Comparison of ENCODE assay signal across 1 cellular context in the genomic region with DNA sequence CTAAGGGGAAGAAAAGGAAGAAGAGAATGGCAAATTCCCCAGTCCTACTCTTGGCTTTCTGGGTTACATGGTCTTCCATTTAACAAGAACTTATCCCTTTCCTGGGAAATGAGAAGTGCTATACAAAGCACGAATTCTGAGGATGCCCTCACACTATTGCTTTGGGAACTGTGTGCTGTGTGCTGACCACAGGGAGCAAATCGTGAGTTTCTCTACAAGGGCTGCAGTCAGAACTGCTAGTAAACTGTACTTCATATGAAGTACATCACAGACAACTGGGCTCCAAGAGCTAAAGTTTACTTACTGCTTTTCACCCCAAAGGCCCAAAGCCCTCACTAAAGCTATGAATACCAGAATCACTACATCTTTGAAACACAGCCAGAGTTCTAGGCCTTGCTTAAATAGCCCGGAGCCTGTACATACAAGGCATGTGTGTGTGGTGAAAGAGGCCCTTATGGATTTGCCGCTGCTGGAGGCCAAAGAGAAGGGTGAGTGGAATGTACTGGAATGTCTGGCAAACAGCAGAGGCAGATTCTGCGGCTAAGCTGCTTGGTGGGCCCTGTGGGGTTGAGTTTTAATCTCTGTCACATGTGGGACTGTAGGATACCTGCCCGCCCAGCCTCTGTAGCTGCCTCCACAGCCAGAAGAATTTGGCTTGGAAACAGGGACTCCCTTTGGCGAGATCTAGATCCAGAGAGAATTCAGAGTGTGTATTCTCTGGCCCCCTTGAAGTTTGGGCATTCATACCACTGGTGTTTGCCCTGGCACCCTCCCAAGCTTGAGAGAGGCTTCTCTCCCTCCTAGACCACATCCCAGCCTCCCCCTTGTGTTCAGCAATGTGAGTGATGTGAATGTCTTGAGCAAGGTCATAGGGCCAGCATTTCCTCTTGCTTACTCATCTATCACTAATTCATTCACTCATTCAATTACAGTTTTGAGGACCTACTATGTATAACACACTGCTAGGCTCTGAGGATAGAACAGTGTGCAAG.
A peak's percentile ranks its signal among the peaks of the same experiment; 100 is the strongest.
TF ChIP-seq lines count a peak whose summit lies in the region.

No MANE protein-coding gene starts in this region.

TF ChIP-seq in K562, 482 proteins besides CTCF, POLR2A, EP300 and RAD21 (continued from another document and continues in another):
- TF ChIP-seq RBM14 (IDR thresholded peaks at IDR 0.05; ENCODE audit: borderline replicate concordance, insufficient read depth, low read depth, low read length) (no peak), ZNF431 (CRISPR knock-in tag; IDR thresholded peaks at IDR 0.05) (no peak), ZNF24 (IDR thresholded peaks at IDR 0.05) (peak; percentile 95), SRSF9 (IDR thresholded peaks at IDR 0.05; ENCODE audit: borderline replicate concordance, low read depth, low read length) (no peak), ATF7 (IDR thresholded peaks at IDR 0.05) (no peak), DACH1 (IDR thresholded peaks at IDR 0.05; ENCODE audit: partially characterized antibody) (no peak), CC2D1A (IDR thresholded peaks at IDR 0.05) (no peak), ZNF282 (CRISPR knock-in tag; IDR thresholded peaks at IDR 0.05) (no peak), NR4A1 (CRISPR knock-in tag; IDR thresholded peaks at IDR 0.05) (no peak), NR4A1 (tag; IDR thresholded peaks at IDR 0.05) (no peak), SMARCB1 (IDR thresholded peaks at IDR 0.05; ENCODE audit: insufficient read length, low read depth) (no peak), PML (IDR thresholded peaks at IDR 0.05; ENCODE audit: low read length) (no peak), ZBED1 (IDR thresholded peaks at IDR 0.05) (no peak), CXXC5 (CRISPR knock-in tag; IDR thresholded peaks at IDR 0.05) (no peak), YBX1 (IDR thresholded peaks at IDR 0.05) (no peak), ZKSCAN1 (IDR thresholded peaks at IDR 0.05; ENCODE audit: low read depth, low read length) (peak; percentile 90; the same call in 1 of the 2 replicates), ZNF184 (CRISPR knock-in tag; IDR thresholded peaks at IDR 0.05) (no peak), MEIS2 (IDR thresholded peaks at IDR 0.05; ENCODE audit: partially characterized antibody) (peak; percentile 14), ZNF134 (CRISPR knock-in tag; conservative IDR thresholded peaks at IDR 0.05) (no peak), ADNP (tag; IDR thresholded peaks at IDR 0.05) (no peak), MECOM (CRISPR knock-in tag; IDR thresholded peaks at IDR 0.05) (no peak), FOXJ3 (CRISPR knock-in tag; IDR thresholded peaks at IDR 0.05) (no peak), ELF1 (tag; IDR thresholded peaks at IDR 0.05) (no peak)
- TF ChIP-seq, protein P1, sequence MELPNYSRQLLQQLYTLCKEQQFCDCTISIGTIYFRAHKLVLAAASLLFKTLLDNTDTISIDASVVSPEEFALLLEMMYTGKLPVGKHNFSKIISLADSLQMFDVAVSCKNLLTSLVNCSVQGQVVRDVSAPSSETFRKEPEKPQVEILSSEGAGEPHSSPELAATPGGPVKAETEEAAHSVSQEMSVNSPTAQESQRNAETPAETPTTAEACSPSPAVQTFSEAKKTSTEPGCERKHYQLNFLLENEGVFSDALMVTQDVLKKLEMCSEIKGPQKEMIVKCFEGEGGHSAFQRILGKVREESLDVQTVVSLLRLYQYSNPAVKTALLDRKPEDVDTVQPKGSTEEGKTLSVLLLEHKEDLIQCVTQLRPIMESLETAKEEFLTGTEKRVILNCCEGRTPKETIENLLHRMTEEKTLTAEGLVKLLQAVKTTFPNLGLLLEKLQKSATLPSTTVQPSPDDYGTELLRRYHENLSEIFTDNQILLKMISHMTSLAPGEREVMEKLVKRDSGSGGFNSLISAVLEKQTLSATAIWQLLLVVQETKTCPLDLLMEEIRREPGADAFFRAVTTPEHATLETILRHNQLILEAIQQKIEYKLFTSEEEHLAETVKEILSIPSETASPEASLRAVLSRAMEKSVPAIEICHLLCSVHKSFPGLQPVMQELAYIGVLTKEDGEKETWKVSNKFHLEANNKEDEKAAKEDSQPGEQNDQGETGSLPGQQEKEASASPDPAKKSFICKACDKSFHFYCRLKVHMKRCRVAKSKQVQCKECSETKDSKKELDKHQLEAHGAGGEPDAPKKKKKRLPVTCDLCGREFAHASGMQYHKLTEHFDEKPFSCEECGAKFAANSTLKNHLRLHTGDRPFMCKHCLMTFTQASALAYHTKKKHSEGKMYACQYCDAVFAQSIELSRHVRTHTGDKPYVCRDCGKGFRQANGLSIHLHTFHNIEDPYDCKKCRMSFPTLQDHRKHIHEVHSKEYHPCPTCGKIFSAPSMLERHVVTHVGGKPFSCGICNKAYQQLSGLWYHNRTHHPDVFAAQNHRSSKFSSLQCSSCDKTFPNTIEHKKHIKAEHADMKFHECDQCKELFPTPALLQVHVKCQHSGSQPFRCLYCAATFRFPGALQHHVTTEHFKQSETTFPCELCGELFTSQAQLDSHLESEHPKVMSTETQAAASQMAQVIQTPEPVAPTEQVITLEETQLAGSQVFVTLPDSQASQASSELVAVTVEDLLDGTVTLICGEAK (IDR thresholded peaks at IDR 0.05) = no peak
- TF ChIP-seq, protein P1 (CRISPR knock-in tag; IDR thresholded peaks at IDR 0.05) = no peak
- TF ChIP-seq, protein P2, sequence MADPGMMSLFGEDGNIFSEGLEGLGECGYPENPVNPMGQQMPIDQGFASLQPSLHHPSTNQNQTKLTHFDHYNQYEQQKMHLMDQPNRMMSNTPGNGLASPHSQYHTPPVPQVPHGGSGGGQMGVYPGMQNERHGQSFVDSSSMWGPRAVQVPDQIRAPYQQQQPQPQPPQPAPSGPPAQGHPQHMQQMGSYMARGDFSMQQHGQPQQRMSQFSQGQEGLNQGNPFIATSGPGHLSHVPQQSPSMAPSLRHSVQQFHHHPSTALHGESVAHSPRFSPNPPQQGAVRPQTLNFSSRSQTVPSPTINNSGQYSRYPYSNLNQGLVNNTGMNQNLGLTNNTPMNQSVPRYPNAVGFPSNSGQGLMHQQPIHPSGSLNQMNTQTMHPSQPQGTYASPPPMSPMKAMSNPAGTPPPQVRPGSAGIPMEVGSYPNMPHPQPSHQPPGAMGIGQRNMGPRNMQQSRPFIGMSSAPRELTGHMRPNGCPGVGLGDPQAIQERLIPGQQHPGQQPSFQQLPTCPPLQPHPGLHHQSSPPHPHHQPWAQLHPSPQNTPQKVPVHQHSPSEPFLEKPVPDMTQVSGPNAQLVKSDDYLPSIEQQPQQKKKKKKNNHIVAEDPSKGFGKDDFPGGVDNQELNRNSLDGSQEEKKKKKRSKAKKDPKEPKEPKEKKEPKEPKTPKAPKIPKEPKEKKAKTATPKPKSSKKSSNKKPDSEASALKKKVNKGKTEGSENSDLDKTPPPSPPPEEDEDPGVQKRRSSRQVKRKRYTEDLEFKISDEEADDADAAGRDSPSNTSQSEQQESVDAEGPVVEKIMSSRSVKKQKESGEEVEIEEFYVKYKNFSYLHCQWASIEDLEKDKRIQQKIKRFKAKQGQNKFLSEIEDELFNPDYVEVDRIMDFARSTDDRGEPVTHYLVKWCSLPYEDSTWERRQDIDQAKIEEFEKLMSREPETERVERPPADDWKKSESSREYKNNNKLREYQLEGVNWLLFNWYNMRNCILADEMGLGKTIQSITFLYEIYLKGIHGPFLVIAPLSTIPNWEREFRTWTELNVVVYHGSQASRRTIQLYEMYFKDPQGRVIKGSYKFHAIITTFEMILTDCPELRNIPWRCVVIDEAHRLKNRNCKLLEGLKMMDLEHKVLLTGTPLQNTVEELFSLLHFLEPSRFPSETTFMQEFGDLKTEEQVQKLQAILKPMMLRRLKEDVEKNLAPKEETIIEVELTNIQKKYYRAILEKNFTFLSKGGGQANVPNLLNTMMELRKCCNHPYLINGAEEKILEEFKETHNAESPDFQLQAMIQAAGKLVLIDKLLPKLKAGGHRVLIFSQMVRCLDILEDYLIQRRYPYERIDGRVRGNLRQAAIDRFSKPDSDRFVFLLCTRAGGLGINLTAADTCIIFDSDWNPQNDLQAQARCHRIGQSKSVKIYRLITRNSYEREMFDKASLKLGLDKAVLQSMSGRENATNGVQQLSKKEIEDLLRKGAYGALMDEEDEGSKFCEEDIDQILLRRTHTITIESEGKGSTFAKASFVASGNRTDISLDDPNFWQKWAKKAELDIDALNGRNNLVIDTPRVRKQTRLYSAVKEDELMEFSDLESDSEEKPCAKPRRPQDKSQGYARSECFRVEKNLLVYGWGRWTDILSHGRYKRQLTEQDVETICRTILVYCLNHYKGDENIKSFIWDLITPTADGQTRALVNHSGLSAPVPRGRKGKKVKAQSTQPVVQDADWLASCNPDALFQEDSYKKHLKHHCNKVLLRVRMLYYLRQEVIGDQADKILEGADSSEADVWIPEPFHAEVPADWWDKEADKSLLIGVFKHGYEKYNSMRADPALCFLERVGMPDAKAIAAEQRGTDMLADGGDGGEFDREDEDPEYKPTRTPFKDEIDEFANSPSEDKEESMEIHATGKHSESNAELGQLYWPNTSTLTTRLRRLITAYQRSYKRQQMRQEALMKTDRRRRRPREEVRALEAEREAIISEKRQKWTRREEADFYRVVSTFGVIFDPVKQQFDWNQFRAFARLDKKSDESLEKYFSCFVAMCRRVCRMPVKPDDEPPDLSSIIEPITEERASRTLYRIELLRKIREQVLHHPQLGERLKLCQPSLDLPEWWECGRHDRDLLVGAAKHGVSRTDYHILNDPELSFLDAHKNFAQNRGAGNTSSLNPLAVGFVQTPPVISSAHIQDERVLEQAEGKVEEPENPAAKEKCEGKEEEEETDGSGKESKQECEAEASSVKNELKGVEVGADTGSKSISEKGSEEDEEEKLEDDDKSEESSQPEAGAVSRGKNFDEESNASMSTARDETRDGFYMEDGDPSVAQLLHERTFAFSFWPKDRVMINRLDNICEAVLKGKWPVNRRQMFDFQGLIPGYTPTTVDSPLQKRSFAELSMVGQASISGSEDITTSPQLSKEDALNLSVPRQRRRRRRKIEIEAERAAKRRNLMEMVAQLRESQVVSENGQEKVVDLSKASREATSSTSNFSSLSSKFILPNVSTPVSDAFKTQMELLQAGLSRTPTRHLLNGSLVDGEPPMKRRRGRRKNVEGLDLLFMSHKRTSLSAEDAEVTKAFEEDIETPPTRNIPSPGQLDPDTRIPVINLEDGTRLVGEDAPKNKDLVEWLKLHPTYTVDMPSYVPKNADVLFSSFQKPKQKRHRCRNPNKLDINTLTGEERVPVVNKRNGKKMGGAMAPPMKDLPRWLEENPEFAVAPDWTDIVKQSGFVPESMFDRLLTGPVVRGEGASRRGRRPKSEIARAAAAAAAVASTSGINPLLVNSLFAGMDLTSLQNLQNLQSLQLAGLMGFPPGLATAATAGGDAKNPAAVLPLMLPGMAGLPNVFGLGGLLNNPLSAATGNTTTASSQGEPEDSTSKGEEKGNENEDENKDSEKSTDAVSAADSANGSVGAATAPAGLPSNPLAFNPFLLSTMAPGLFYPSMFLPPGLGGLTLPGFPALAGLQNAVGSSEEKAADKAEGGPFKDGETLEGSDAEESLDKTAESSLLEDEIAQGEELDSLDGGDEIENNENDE (IDR thresholded peaks at IDR 0.05; ENCODE audit: low read depth, low read length) = no peak
- TF ChIP-seq, protein P3, sequence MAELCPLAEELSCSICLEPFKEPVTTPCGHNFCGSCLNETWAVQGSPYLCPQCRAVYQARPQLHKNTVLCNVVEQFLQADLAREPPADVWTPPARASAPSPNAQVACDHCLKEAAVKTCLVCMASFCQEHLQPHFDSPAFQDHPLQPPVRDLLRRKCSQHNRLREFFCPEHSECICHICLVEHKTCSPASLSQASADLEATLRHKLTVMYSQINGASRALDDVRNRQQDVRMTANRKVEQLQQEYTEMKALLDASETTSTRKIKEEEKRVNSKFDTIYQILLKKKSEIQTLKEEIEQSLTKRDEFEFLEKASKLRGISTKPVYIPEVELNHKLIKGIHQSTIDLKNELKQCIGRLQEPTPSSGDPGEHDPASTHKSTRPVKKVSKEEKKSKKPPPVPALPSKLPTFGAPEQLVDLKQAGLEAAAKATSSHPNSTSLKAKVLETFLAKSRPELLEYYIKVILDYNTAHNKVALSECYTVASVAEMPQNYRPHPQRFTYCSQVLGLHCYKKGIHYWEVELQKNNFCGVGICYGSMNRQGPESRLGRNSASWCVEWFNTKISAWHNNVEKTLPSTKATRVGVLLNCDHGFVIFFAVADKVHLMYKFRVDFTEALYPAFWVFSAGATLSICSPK (IDR thresholded peaks at IDR 0.05; ENCODE audit: borderline replicate concordance) = no peak
- TF ChIP-seq, protein P4, sequence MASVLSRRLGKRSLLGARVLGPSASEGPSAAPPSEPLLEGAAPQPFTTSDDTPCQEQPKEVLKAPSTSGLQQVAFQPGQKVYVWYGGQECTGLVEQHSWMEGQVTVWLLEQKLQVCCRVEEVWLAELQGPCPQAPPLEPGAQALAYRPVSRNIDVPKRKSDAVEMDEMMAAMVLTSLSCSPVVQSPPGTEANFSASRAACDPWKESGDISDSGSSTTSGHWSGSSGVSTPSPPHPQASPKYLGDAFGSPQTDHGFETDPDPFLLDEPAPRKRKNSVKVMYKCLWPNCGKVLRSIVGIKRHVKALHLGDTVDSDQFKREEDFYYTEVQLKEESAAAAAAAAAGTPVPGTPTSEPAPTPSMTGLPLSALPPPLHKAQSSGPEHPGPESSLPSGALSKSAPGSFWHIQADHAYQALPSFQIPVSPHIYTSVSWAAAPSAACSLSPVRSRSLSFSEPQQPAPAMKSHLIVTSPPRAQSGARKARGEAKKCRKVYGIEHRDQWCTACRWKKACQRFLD (CRISPR knock-in tag; IDR thresholded peaks at IDR 0.05) = 0 out of 2 replicates have a peak, but pooled peaks have one; percentile 43
- TF ChIP-seq, protein P5, sequence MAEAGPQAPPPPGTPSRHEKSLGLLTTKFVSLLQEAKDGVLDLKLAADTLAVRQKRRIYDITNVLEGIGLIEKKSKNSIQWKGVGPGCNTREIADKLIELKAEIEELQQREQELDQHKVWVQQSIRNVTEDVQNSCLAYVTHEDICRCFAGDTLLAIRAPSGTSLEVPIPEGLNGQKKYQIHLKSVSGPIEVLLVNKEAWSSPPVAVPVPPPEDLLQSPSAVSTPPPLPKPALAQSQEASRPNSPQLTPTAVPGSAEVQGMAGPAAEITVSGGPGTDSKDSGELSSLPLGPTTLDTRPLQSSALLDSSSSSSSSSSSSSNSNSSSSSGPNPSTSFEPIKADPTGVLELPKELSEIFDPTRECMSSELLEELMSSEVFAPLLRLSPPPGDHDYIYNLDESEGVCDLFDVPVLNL (CRISPR knock-in tag; IDR thresholded peaks at IDR 0.05; ENCODE audit: low read depth) = no peak
